Comparison of ENCODE assay signal across 13 cellular contexts in genomic region chr11:36295926-36296325, GRCh38. TPM values are rescaled to one million over a fixed set of nuclear protein-coding genes. Genes with fewer than 3 reads are reported as not detected.
DNase-seq lines count a peak whose midpoint lies in the region; ATAC-seq and TF ChIP-seq lines count a peak whose summit lies in the region.
"Had no signal": no experiment of that assay in that cellular context is flagged by ENCODE, and none has a peak within 500 bp of the region (broad histone marks: within the 10 kb centered on the region; RNA-seq: fewer than 3 reads in every experiment).

TSS of gene PRR5L (plus strand) at chr11:36296288. CDS start at chr11:36401122, 104,834 bp downstream.

- H3K4me2 ChIP-seq in smooth muscle cell: no peak within 1 kb of the TSS

- no peaks in the 10 kb centered on the region for H3K9me3 ChIP-seq in smooth muscle cell (replicated peaks; ENCODE audit: low read depth)
- no peaks in the 10 kb centered on the region for H3K9me3 ChIP-seq in body of pancreas
- H3K9me3 ChIP-seq: esophagus squamous epithelium, tibial nerve had no signal

- ATAC-seq in left colon: no peak
- no peak for ATAC-seq in GM18498 (IDR thresholded peaks at IDR 0.05; ENCODE audit: unreplicated experiment)
- no peak for ATAC-seq in body of pancreas
- ATAC-seq: HCT116 had no signal

- TF ChIP-seq CTCF in smooth muscle cell (IDR thresholded peaks at IDR 0.05; ENCODE audit: borderline replicate concordance, insufficient read depth, poor library complexity, severe bottlenecking): no peak
- TF ChIP-seq CTCF in body of pancreas (IDR thresholded peaks at IDR 0.05): no peak

- intact Hi-C loops in left colon (cut with DNase I, micrococcal nuclease): no loop called here
- intact Hi-C loops in body of pancreas (cut with DNase I): loop anchor here (10.0 kb wide), 1 partner anchor 169 kb away; no protein-coding TSS in a partner anchor

- H3K27ac ChIP-seq in angular gyrus (ENCODE audit: low read depth, low read length) (peak within 1 kb of the TSS; percentile 99), smooth muscle cell (ENCODE audit: low read depth) (no peak within 1 kb of the TSS), body of pancreas (no peak within 1 kb of the TSS)
- H3K27ac ChIP-seq: esophagus squamous epithelium, tibial nerve had no signal

- WGBS in smooth muscle cell (ENCODE audit: low lambda C conversion rate): 89% methylated on average over 3 of the region's 3 CpGs
- 66 to 78% methylated on average over 3 of the region's 3 CpGs for WGBS in body of pancreas, 2 donors

- no peak within 1 kb of the TSS for H2AFZ ChIP-seq in smooth muscle cell (ENCODE audit: low read depth)

- H3K4me1 ChIP-seq in smooth muscle cell (ENCODE audit: low read depth) (no peaks in the 10 kb centered on the region), body of pancreas (peaks cover 7% of the 10 kb centered on the region)

- no peak within 1 kb of the TSS for H3K9ac ChIP-seq in smooth muscle cell (ENCODE audit: low read depth)

- no peaks in the 10 kb centered on the region for H3K79me2 ChIP-seq in smooth muscle cell (ENCODE audit: low read depth)

- no peak for TF ChIP-seq POLR2A in body of pancreas (IDR thresholded peaks at IDR 0.05)

- H3F3A ChIP-seq in smooth muscle cell (ENCODE audit: low read depth): no peaks in the 10 kb centered on the region

- H3K36me3 ChIP-seq in smooth muscle cell (ENCODE audit: low read depth) (no peaks in the 10 kb centered on the region), body of pancreas (replicated peaks in 1 of 2; ENCODE audit: insufficient read depth in 1 of 2, low read depth in 2 of 2) (no peaks in the 10 kb centered on the region)
- H3K36me3 ChIP-seq: esophagus squamous epithelium, tibial nerve had no signal

- H3K4me3 ChIP-seq in smooth muscle cell: no peak within 1 kb of the TSS
- H3K4me3 ChIP-seq in body of pancreas: no peak within 1 kb of the TSS
- H3K4me3 ChIP-seq: esophagus squamous epithelium, tibial nerve had no signal

- no peaks in the 10 kb centered on the region for H3K27me3 ChIP-seq in smooth muscle cell (ENCODE audit: low read depth)
- H3K27me3 ChIP-seq in body of pancreas: no peaks in the 10 kb centered on the region
- H3K27me3 ChIP-seq: esophagus squamous epithelium, tibial nerve had no signal

- no peaks in the 10 kb centered on the region for H4K20me1 ChIP-seq in smooth muscle cell (ENCODE audit: low read depth)

- no peak for DNase-seq in H4 (ENCODE audit: low spot score)
- no peak for DNase-seq in left colon
- no peak for DNase-seq in smooth muscle cell (lab: John Stamatoyannopoulos, UW; ENCODE audit: unreplicated experiment)
- no peak for DNase-seq in UCSD-AML1 (lab: John Stamatoyannopoulos, UW; ENCODE audit: unreplicated experiment)
- no peak for DNase-seq in NAMALWA (ENCODE audit: low spot score)
- DNase-seq in body of pancreas: no peak
- DNase-seq: esophagus squamous epithelium, NCI-H2081 treated with DMSO at 0.1 percent for 48 hours, T-helper 9 cell had no signal

RNA-seq across cellular contexts. Expression of gene PRR5L, which starts in this region (rescaled TPM):
- 38.2 and 75.8 TPM in 2 replicates for total RNA-seq in H4 (2014; rRNA removed; shearing (Covaris generic))
- total RNA-seq in left colon (100 to 1,000 TPM; 172 to 264 TPM), smooth muscle cell (33.8 and 41.4 TPM in 2 replicates), body of pancreas (1 to 10 TPM; 2.6 to 3.0 TPM)
- 16.1 and 21.4 TPM in 2 replicates for polyA plus RNA-seq in smooth muscle cell
